Comparison of ENCODE assay signal across 8 cellular contexts in genomic region chr1:111140680-111140967, GRCh38. TPM values are rescaled to one million over a fixed set of nuclear protein-coding genes. Genes with fewer than 3 reads are reported as not detected.
DNase-seq lines count a peak whose midpoint lies in the region; ATAC-seq and TF ChIP-seq lines count a peak whose summit lies in the region.

No MANE protein-coding gene starts in this region.

- no peak for ATAC-seq in stimulated activated naive CD8-positive, alpha-beta T cell treated with anti-CD3 and anti-CD28 coated beads, Interleukin-15, amount 100 ng/mL, for 72 hours

- peaks cover 53% of the 10 kb centered on the region for H3K4me1 Mint-ChIP-seq in stimulated activated naive CD8-positive, alpha-beta T cell treated with anti-CD3 and anti-CD28 coated beads, Interleukin-15, amount 100 ng/mL, for 72 hours

- peak; percentile 75 for DNase-seq in Daoy (ENCODE audit: low read depth)
- DNase-seq in HuH-7.5 (ENCODE audit: low spot score) = peak; percentile 59
- no peak for DNase-seq in astrocyte of the spinal cord (ENCODE audit: low read depth, low spot score)
- peak; percentile 88 for DNase-seq in islet precursor cell
- DNase-seq in stimulated activated naive CD8-positive, alpha-beta T cell treated with anti-CD3 and anti-CD28 coated beads, Interleukin-15, amount 100 ng/mL, for 72 hours = no peak
- no peak for DNase-seq in stimulated activated CD4-positive, alpha-beta T cell treated with anti-CD3 and anti-CD28 coated beads, Interleukin-15, amount 100 ng/mL, for 24 hours
- no peak for DNase-seq in GF-D8 (lab: John Stamatoyannopoulos, UW)
- DNase-seq in activated naive CD4-positive, alpha-beta T cell treated with anti-CD3 and anti-CD28 coated beads, Interleukin-2, amount 50 U/mL, for 16 hours = no peak

- no peak for TF ChIP-seq CTCF in astrocyte of the spinal cord (IDR thresholded peaks at IDR 0.05; ENCODE audit: low read depth, low read length)

- H3K27me3 Mint-ChIP-seq in stimulated activated naive CD8-positive, alpha-beta T cell treated with anti-CD3 and anti-CD28 coated beads, Interleukin-15, amount 100 ng/mL, for 72 hours = no peaks in the 10 kb centered on the region

- peak overlapping the region; percentile 94 for H3K4me3 ChIP-seq in astrocyte of the spinal cord (ENCODE audit: low read depth, low read length)

- peak overlapping the region in 1 of 2 donors; percentile 98 for H3K27ac Mint-ChIP-seq in stimulated activated naive CD8-positive, alpha-beta T cell treated with anti-CD3 and anti-CD28 coated beads, Interleukin-15, amount 100 ng/mL, for 72 hours

- H3K4me3 Mint-ChIP-seq in stimulated activated naive CD8-positive, alpha-beta T cell treated with anti-CD3 and anti-CD28 coated beads, Interleukin-15, amount 100 ng/mL, for 72 hours = peak overlapping the region; percentile 93 to 99

- no peaks in the 10 kb centered on the region for H3K9me3 Mint-ChIP-seq in stimulated activated naive CD8-positive, alpha-beta T cell treated with anti-CD3 and anti-CD28 coated beads, Interleukin-15, amount 100 ng/mL, for 72 hours

- in situ Hi-C loops in astrocyte of the spinal cord (cut with HindIII; ENCODE audit: low sequenced_read_pairs) = no loop called here

RNA-seq across cellular contexts. Expression of gene CEPT1, which starts 0.6 kb away (rescaled TPM):
- 36.5 and 36.7 TPM in 2 replicates for total RNA-seq in Daoy (2014; rRNA removed; shearing (Covaris generic))

RNA-seq across cellular contexts. Expression of gene DRAM2, which starts 0.7 kb away (rescaled TPM):
- total RNA-seq in Daoy (2014; rRNA removed; shearing (Covaris generic)) = 36.7 and 49.8 TPM in 2 replicates

RNA-seq across cellular contexts. Expression of gene DENND2D, which starts 59.8 kb away (rescaled TPM):
- total RNA-seq in Daoy (2014; rRNA removed; shearing (Covaris generic)) = 5.7 and 11.0 TPM in 2 replicates

Comparison
In these comparisons a context has a peak if more than half of its experiments do, and no peak if none do; other contexts are left out.
1. DNase-seq: peak in Daoy (single experiment), HuH-7.5 (single experiment) and islet precursor cell (single experiment); none in astrocyte of the spinal cord (single experiment), stimulated activated naive CD8-positive, alpha-beta T cell treated with anti-CD3 and anti-CD28 coated beads, Interleukin-15, amount 100 ng/mL, for 72 hours (0 of 2), stimulated activated CD4-positive, alpha-beta T cell treated with anti-CD3 and anti-CD28 coated beads, Interleukin-15, amount 100 ng/mL, for 24 hours (single experiment), GF-D8 (single experiment) and activated naive CD4-positive, alpha-beta T cell treated with anti-CD3 and anti-CD28 coated beads, Interleukin-2, amount 50 U/mL, for 16 hours (single experiment).